1 cellular context compared by ENCODE assay signal in genomic region chr1:235160965-235161684, GRCh38.
TF ChIP-seq lines count a peak whose summit lies in the region.

A gene with protein sequence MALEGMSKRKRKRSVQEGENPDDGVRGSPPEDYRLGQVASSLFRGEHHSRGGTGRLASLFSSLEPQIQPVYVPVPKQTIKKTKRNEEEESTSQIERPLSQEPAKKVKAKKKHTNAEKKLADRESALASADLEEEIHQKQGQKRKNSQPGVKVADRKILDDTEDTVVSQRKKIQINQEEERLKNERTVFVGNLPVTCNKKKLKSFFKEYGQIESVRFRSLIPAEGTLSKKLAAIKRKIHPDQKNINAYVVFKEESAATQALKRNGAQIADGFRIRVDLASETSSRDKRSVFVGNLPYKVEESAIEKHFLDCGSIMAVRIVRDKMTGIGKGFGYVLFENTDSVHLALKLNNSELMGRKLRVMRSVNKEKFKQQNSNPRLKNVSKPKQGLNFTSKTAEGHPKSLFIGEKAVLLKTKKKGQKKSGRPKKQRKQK (minus strand): TSS chr1:235161250. CDS start chr1:235161226, 24 bp downstream.

TF ChIP-seq in HepG2, 621 proteins besides CTCF, POLR2A, EP300 and RAD21 (continued from another document and continues in another):
- TF ChIP-seq, protein P1, sequence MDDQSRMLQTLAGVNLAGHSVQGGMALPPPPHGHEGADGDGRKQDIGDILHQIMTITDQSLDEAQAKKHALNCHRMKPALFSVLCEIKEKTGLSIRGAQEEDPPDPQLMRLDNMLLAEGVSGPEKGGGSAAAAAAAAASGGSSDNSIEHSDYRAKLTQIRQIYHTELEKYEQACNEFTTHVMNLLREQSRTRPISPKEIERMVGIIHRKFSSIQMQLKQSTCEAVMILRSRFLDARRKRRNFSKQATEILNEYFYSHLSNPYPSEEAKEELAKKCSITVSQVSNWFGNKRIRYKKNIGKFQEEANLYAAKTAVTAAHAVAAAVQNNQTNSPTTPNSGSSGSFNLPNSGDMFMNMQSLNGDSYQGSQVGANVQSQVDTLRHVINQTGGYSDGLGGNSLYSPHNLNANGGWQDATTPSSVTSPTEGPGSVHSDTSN (CRISPR knock-in tag; IDR thresholded peaks at IDR 0.05; ENCODE audit: borderline replicate concordance): no peak
- TF ChIP-seq ZNF674 (CRISPR knock-in tag; IDR thresholded peaks at IDR 0.05; ENCODE audit: low read depth) (no peak), E2F1 (CRISPR knock-in tag; IDR thresholded peaks at IDR 0.05) (peak; percentile 90), ZNF713 (CRISPR knock-in tag; IDR thresholded peaks at IDR 0.05) (no peak), ZNF878 (CRISPR knock-in tag; IDR thresholded peaks at IDR 0.05) (peak; percentile 81), RBM39 (IDR thresholded peaks at IDR 0.05; ENCODE audit: low read depth, low read length, poor library complexity, severe bottlenecking) (peak; percentile 89), ZSCAN20 (CRISPR knock-in tag; IDR thresholded peaks at IDR 0.05; ENCODE audit: borderline replicate concordance) (peak; percentile 81; the same call in 1 of the 2 replicates), HINFP (CRISPR knock-in tag; IDR thresholded peaks at IDR 0.05; ENCODE audit: low read depth) (no peak; the same call in 1 of the 2 replicates), YEATS4 (CRISPR knock-in tag; IDR thresholded peaks at IDR 0.05; ENCODE audit: borderline replicate concordance) (peak; percentile 89), SOX6 (IDR thresholded peaks at IDR 0.05) (no peak), SOX6 (CRISPR knock-in tag; IDR thresholded peaks at IDR 0.05) (peak; percentile 76; the same call in 1 of the 2 replicates), HNF4G (IDR thresholded peaks at IDR 0.05; ENCODE audit: borderline replicate concordance, low read depth, low read length) (no peak), HNF4G (CRISPR knock-in tag; IDR thresholded peaks at IDR 0.05; ENCODE audit: borderline replicate concordance, low read depth) (no peak), ZNF781 (CRISPR knock-in tag; IDR thresholded peaks at IDR 0.05; ENCODE audit: borderline replicate concordance, not compliant biosample characterization) (peak; percentile 93), ZNF124 (CRISPR knock-in tag; IDR thresholded peaks at IDR 0.05) (no peak; the same call in 1 of the 2 replicates), FOXC1 (CRISPR knock-in tag; IDR thresholded peaks at IDR 0.05; ENCODE audit: borderline replicate concordance) (peak; percentile 94), ZNF136 (CRISPR knock-in tag; IDR thresholded peaks at IDR 0.05; ENCODE audit: low read depth) (no peak), STAG1 (CRISPR knock-in tag; IDR thresholded peaks at IDR 0.05) (peak; percentile 29), SP4 (CRISPR knock-in tag; IDR thresholded peaks at IDR 0.05) (peak; percentile 92), ZNF850 (CRISPR knock-in tag; conservative IDR thresholded peaks at IDR 0.05) (no peak; the same call in 1 of the 2 replicates), BRCA1 (CRISPR knock-in tag; IDR thresholded peaks at IDR 0.05) (peak; percentile 89), ELF4 (CRISPR knock-in tag; IDR thresholded peaks at IDR 0.05; ENCODE audit: borderline replicate concordance) (peak; percentile 99), KLF9 (CRISPR knock-in tag; IDR thresholded peaks at IDR 0.05; ENCODE audit: low read depth) (peak; percentile 81; the same call in 1 of the 2 replicates), SP5 (CRISPR knock-in tag; IDR thresholded peaks at IDR 0.05; ENCODE audit: borderline replicate concordance, low read depth) (peak; percentile 38; the same call in 1 of the 2 replicates), NR2F1 (CRISPR knock-in tag; IDR thresholded peaks at IDR 0.05) (no peak), RFX5 (IDR thresholded peaks at IDR 0.05; ENCODE audit: low read depth, low read length) (no peak), HOXA9 (CRISPR knock-in tag; IDR thresholded peaks at IDR 0.05; ENCODE audit: borderline replicate concordance) (no peak), HMGA1 (CRISPR knock-in tag; conservative IDR thresholded peaks at IDR 0.05) (no peak), MZF1 (CRISPR knock-in tag; IDR thresholded peaks at IDR 0.05; ENCODE audit: borderline replicate concordance) (0 out of 2 replicates have a peak, but pooled peaks have one; percentile 25), ZNF550 (CRISPR knock-in tag; IDR thresholded peaks at IDR 0.05; ENCODE audit: borderline replicate concordance) (no peak)
- TF ChIP-seq, protein P2, sequence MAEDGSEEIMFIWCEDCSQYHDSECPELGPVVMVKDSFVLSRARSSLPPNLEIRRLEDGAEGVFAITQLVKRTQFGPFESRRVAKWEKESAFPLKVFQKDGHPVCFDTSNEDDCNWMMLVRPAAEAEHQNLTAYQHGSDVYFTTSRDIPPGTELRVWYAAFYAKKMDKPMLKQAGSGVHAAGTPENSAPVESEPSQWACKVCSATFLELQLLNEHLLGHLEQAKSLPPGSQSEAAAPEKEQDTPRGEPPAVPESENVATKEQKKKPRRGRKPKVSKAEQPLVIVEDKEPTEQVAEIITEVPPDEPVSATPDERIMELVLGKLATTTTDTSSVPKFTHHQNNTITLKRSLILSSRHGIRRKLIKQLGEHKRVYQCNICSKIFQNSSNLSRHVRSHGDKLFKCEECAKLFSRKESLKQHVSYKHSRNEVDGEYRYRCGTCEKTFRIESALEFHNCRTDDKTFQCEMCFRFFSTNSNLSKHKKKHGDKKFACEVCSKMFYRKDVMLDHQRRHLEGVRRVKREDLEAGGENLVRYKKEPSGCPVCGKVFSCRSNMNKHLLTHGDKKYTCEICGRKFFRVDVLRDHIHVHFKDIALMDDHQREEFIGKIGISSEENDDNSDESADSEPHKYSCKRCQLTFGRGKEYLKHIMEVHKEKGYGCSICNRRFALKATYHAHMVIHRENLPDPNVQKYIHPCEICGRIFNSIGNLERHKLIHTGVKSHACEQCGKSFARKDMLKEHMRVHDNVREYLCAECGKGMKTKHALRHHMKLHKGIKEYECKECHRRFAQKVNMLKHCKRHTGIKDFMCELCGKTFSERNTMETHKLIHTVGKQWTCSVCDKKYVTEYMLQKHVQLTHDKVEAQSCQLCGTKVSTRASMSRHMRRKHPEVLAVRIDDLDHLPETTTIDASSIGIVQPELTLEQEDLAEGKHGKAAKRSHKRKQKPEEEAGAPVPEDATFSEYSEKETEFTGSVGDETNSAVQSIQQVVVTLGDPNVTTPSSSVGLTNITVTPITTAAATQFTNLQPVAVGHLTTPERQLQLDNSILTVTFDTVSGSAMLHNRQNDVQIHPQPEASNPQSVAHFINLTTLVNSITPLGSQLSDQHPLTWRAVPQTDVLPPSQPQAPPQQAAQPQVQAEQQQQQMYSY (CRISPR knock-in tag; IDR thresholded peaks at IDR 0.05): no peak
- TF ChIP-seq, protein P3, sequence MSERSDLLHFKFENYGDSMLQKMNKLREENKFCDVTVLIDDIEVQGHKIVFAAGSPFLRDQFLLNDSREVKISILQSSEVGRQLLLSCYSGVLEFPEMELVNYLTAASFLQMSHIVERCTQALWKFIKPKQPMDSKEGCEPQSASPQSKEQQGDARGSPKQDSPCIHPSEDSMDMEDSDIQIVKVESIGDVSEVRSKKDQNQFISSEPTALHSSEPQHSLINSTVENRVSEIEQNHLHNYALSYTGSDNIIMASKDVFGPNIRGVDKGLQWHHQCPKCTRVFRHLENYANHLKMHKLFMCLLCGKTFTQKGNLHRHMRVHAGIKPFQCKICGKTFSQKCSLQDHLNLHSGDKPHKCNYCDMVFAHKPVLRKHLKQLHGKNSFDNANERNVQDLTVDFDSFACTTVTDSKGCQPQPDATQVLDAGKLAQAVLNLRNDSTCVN (CRISPR knock-in tag; IDR thresholded peaks at IDR 0.05; ENCODE audit: borderline replicate concordance): peak; percentile 84; the same call in 1 of the 2 replicates
- TF ChIP-seq, protein P4, sequence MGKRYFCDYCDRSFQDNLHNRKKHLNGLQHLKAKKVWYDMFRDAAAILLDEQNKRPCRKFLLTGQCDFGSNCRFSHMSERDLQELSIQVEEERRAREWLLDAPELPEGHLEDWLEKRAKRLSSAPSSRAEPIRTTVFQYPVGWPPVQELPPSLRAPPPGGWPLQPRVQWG (CRISPR knock-in tag; IDR thresholded peaks at IDR 0.05; ENCODE audit: borderline replicate concordance, low read depth): no peak
- TF ChIP-seq, protein P5, sequence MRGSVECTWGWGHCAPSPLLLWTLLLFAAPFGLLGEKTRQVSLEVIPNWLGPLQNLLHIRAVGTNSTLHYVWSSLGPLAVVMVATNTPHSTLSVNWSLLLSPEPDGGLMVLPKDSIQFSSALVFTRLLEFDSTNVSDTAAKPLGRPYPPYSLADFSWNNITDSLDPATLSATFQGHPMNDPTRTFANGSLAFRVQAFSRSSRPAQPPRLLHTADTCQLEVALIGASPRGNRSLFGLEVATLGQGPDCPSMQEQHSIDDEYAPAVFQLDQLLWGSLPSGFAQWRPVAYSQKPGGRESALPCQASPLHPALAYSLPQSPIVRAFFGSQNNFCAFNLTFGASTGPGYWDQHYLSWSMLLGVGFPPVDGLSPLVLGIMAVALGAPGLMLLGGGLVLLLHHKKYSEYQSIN (CRISPR knock-in tag; IDR thresholded peaks at IDR 0.05; ENCODE audit: borderline replicate concordance): no peak
- TF ChIP-seq, protein P6, sequence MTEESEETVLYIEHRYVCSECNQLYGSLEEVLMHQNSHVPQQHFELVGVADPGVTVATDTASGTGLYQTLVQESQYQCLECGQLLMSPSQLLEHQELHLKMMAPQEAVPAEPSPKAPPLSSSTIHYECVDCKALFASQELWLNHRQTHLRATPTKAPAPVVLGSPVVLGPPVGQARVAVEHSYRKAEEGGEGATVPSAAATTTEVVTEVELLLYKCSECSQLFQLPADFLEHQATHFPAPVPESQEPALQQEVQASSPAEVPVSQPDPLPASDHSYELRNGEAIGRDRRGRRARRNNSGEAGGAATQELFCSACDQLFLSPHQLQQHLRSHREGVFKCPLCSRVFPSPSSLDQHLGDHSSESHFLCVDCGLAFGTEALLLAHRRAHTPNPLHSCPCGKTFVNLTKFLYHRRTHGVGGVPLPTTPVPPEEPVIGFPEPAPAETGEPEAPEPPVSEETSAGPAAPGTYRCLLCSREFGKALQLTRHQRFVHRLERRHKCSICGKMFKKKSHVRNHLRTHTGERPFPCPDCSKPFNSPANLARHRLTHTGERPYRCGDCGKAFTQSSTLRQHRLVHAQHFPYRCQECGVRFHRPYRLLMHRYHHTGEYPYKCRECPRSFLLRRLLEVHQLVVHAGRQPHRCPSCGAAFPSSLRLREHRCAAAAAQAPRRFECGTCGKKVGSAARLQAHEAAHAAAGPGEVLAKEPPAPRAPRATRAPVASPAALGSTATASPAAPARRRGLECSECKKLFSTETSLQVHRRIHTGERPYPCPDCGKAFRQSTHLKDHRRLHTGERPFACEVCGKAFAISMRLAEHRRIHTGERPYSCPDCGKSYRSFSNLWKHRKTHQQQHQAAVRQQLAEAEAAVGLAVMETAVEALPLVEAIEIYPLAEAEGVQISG (CRISPR knock-in tag; IDR thresholded peaks at IDR 0.05): peak; percentile 89
- TF ChIP-seq, protein P7, sequence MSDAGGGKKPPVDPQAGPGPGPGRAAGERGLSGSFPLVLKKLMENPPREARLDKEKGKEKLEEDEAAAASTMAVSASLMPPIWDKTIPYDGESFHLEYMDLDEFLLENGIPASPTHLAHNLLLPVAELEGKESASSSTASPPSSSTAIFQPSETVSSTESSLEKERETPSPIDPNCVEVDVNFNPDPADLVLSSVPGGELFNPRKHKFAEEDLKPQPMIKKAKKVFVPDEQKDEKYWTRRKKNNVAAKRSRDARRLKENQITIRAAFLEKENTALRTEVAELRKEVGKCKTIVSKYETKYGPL (CRISPR knock-in tag; IDR thresholded peaks at IDR 0.05): peak; percentile 81
- TF ChIP-seq, protein P8, sequence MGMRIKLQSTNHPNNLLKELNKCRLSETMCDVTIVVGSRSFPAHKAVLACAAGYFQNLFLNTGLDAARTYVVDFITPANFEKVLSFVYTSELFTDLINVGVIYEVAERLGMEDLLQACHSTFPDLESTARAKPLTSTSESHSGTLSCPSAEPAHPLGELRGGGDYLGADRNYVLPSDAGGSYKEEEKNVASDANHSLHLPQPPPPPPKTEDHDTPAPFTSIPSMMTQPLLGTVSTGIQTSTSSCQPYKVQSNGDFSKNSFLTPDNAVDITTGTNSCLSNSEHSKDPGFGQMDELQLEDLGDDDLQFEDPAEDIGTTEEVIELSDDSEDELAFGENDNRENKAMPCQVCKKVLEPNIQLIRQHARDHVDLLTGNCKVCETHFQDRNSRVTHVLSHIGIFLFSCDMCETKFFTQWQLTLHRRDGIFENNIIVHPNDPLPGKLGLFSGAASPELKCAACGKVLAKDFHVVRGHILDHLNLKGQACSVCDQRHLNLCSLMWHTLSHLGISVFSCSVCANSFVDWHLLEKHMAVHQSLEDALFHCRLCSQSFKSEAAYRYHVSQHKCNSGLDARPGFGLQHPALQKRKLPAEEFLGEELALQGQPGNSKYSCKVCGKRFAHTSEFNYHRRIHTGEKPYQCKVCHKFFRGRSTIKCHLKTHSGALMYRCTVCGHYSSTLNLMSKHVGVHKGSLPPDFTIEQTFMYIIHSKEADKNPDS (CRISPR knock-in tag; IDR thresholded peaks at IDR 0.05): peak; percentile 92; the same call in 1 of the 2 replicates
